8 cellular contexts compared by ENCODE assay signal in the genomic region with DNA sequence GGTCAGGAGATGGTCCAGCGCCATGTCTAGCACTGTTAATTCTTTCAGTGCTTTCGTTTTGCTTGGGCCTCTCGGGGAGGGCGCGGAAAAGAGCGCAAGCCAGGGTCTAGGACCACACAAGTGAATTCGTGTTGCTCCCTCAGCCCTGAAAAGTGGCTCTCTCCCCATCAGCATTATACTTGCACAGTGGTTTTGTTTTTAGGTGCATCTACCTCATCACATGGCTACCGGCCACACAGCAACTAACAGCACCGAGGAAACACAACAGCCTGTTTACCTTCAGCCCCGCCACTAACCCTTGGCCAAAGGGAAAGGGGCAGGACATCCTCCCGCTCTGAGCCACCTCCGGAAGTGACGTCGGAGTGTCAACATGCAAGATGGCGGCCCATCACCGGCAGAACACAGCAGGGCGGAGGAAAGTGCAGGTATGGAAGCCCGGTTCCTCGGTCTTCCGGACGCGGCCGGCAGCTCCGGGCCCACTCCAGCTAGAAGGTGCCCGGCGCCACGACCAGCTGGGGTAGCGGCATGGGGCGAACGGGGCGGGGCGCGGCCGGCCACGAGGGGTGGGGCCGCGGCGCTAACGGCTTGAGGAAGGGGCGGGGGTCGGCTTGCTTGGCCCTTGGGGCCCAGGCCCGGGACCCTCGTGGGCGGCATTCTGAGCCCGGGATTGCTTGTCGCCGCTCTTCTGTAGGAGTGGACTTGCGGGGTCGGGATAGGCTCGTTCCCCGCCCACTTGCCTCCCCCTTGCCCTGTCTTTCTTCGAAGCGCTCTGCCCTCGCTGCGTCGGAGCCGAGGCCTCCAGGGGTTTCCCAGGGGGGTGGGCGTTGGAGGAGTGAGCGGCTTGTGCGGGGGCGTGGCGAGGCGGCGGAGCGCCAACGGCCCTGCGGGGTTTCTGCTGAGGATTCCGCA. TPM values are rescaled to one million over a fixed set of nuclear protein-coding genes. Genes with fewer than 3 reads are reported as not detected.
DNase-seq lines count a peak whose midpoint lies in the region; ATAC-seq and TF ChIP-seq lines count a peak whose summit lies in the region.

SCN11A (minus strand) TSS at position 296 of the 909 bp plus-strand sequence. CDS start 101,582 bp downstream, outside the sequence.
WDR48 (plus strand) TSS at position 368 of the 909 bp plus-strand sequence; CDS start at position 378, 10 bp downstream.

- H2AFZ ChIP-seq in osteoblast (ENCODE audit: low read length): peak within 1 kb of the TSS; percentile 99

- TF ChIP-seq CTCF in GM10266 (IDR thresholded peaks at IDR 0.05; ENCODE audit: control insufficient read depth, insufficient read depth, low read depth, missing control alignments) (no peak), osteoblast (IDR thresholded peaks at IDR 0.05; ENCODE audit: extremely low read depth, low read depth, low read length) (no peak), thoracic aorta (IDR thresholded peaks at IDR 0.05) (no peak)

- no peaks in the 10 kb centered on the region for H3K27me3 Mint-ChIP-seq in activated naive CD8-positive, alpha-beta T cell treated with anti-CD3 and anti-CD28 coated beads for 36 hours

- H3K27ac Mint-ChIP-seq in activated naive CD8-positive, alpha-beta T cell treated with anti-CD3 and anti-CD28 coated beads for 36 hours: peak within 1 kb of the TSS; percentile 97

- H3K36me3 ChIP-seq in osteoblast (ENCODE audit: insufficient read depth, low read length) (no peaks in the 10 kb centered on the region), thoracic aorta (no peaks in the 10 kb centered on the region)

- intact Hi-C loops in head of caudate nucleus (cut with DNase I): loop anchor here (10.0 kb wide), 1 partner anchor 53 kb away; the partner anchor contains the start of genes GORASP1 and TTC21A

- H3K79me2 ChIP-seq in osteoblast (ENCODE audit: insufficient read depth, low read length): peaks cover 38% of the 10 kb centered on the region

- no peaks in the 10 kb centered on the region for H4K20me1 ChIP-seq in osteoblast (ENCODE audit: insufficient read depth, low read length)

- no peaks in the 10 kb centered on the region for H3K27me3 ChIP-seq in osteoblast (ENCODE audit: insufficient read depth, low read length)
- H3K27me3 ChIP-seq in thoracic aorta (replicated peaks; ENCODE audit: insufficient read depth): no peaks in the 10 kb centered on the region

- H3K4me3 ChIP-seq in osteoblast (ENCODE audit: insufficient read depth, low read length): peak within 1 kb of the TSS; percentile 84
- peak within 1 kb of the TSS; percentile 99 for H3K4me3 ChIP-seq in thoracic aorta

- H3K9me3 Mint-ChIP-seq in activated naive CD8-positive, alpha-beta T cell treated with anti-CD3 and anti-CD28 coated beads for 36 hours: no peaks in the 10 kb centered on the region

- peaks cover 21% of the 10 kb centered on the region for H3K4me1 ChIP-seq in osteoblast (ENCODE audit: insufficient read depth, low read length)
- peaks cover 8 to 26% of the 10 kb centered on the region in 2 donors for H3K4me1 ChIP-seq in thoracic aorta (ENCODE audit: control insufficient read depth in 1 of 2, low read depth in 2 of 2)

- H3K4me1 Mint-ChIP-seq in activated naive CD8-positive, alpha-beta T cell treated with anti-CD3 and anti-CD28 coated beads for 36 hours: peaks cover 35% of the 10 kb centered on the region

- ATAC-seq in HG02623 (IDR thresholded peaks at IDR 0.05; ENCODE audit: unreplicated experiment) (peak; percentile 96), SK-N-SH treated with all-trans-retinoic acid at 6 μM for 48 hours (peak; percentile 100), thoracic aorta (ENCODE audit: insufficient number of reproducible peaks, low FRiP score, low read depth) (peak; percentile 88)

- H3K9me3 ChIP-seq in osteoblast (ENCODE audit: low read depth, low read length) (no peaks in the 10 kb centered on the region), thoracic aorta (no peaks in the 10 kb centered on the region)

- H3K4me3 Mint-ChIP-seq in activated naive CD8-positive, alpha-beta T cell treated with anti-CD3 and anti-CD28 coated beads for 36 hours: peak within 1 kb of the TSS; percentile 97

- DNase-seq in GM10266 (ENCODE audit: extremely low spot score) (peak; percentile 92), NCI-H1092 treated with DMSO at 0.1 percent for 48 hours (lab: John Stamatoyannopoulos, UW) (peak; percentile 84), head of caudate nucleus (peak; percentile 91 to 98 (median 96)), osteoblast (ENCODE audit: insufficient read length, low spot score, missing footprints) (peak; percentile 96), thoracic aorta (ENCODE audit: low spot score) (peak; percentile 91)
- peak; percentile 91 for DNase-seq in activated naive CD8-positive, alpha-beta T cell treated with anti-CD3 and anti-CD28 coated beads for 36 hours

- peak within 1 kb of the TSS; percentile 96 for H3K4me2 ChIP-seq in osteoblast (ENCODE audit: insufficient read depth, low read length)

- H3K27ac ChIP-seq in osteoblast (ENCODE audit: low read depth, low read length) (peak within 1 kb of the TSS; percentile 77), thoracic aorta (peak within 1 kb of the TSS; percentile 78 to 85)

- no peaks in the 10 kb centered on the region for H3K36me3 Mint-ChIP-seq in activated naive CD8-positive, alpha-beta T cell treated with anti-CD3 and anti-CD28 coated beads for 36 hours

TF ChIP-seq in SK-N-SH treated with all-trans-retinoic acid at 6 μM for 48 hours, 23 proteins besides CTCF, POLR2A, EP300 and RAD21:
- TF ChIP-seq ZNF565 (CRISPR knock-in tag; conservative IDR thresholded peaks at IDR 0.05; ENCODE audit: low read depth) (no peak), OSR1 (CRISPR knock-in tag; IDR thresholded peaks at IDR 0.05) (no peak), TOX (CRISPR knock-in tag; IDR thresholded peaks at IDR 0.05; ENCODE audit: borderline replicate concordance) (no peak), ZC3H10 (CRISPR knock-in tag; IDR thresholded peaks at IDR 0.05) (no peak), ZNF8 (CRISPR knock-in tag; IDR thresholded peaks at IDR 0.05) (no peak), SNAI2 (CRISPR knock-in tag; IDR thresholded peaks at IDR 0.05) (no peak)
TF ChIP-seq in SK-N-SH treated with all-trans-retinoic acid at 6 μM for 48 hours: peak in this region for 0.

RNA-seq across cellular contexts. Expression of gene SCN11A, which starts in this region (rescaled TPM):
- under 1 TPM; 0.08 to 0.12 TPM for total RNA-seq in activated naive CD8-positive, alpha-beta T cell treated with anti-CD3 and anti-CD28 coated beads for 36 hours
- total RNA-seq in osteoblast: under 0.01 TPM in 1 of 2 replicates, not detected in the other
- under 1 TPM in 1 of 2 donors, not detected in 1; 0.07 TPM for total RNA-seq in thoracic aorta

RNA-seq across cellular contexts. Expression of gene WDR48, which starts in this region (rescaled TPM):
- total RNA-seq in activated naive CD8-positive, alpha-beta T cell treated with anti-CD3 and anti-CD28 coated beads for 36 hours: 10 to 100 TPM; 38.4 to 41.0 TPM
- 39.8 TPM in 2 replicates for total RNA-seq in osteoblast
- total RNA-seq in thoracic aorta: 10 to 100 TPM; 17.7 to 29.9 TPM

Comparison
In these comparisons a context has a peak if more than half of its experiments do, and no peak if none do; other contexts are left out.
1. Peak in every context shown above with its lines: DNase-seq, ATAC-seq, H3K4me3 ChIP-seq and H3K27ac ChIP-seq.